Comparison of ENCODE assay signal across 24 cellular contexts in the genomic region with DNA sequence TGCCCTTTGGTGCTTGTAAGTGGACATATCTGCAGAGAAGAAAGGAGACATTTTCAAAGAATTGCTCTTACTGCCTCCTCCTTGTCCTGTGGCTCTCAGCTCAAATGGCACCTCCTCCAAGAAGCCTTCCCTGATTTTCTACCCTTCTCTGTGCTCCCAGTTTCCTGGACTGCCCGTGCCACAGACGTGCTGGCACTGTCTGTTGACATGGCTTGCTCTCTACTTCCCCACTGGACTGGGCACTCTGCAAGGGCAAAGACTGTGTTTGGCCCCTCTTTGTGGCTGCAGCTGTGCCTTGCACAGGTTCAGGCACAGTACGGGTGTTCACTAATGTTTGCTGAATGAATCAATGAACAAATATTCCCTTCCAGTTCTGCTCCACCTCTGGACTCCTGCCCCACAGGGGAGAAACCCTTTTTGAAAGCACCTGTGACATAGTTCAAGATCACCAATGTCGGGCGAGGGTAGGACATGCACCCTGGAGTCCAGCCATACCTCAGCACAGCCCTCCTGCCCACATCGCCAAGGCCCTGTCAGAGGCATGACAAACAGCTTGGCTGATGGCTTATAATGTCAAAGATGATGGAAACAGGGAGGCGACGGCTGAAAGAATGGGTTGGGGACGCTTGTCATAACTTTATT.
"Had no signal": no experiment of that assay in that cellular context is flagged by ENCODE, and none has a peak within 500 bp of the region (broad histone marks: within the 10 kb centered on the region; RNA-seq: fewer than 3 reads in every experiment).

No MANE protein-coding gene starts in this region.

- H3K36me3 Mint-ChIP-seq: activated CD4-positive, alpha-beta memory T cell treated with anti-CD3 and anti-CD28 coated beads for 36 hours; activated naive CD4-positive, alpha-beta T cell treated with anti-CD3 and anti-CD28 coated beads, Interleukin-2, amount 50 U/mL, for 72 hours; T-cell had no signal

- H3K27me3 ChIP-seq: cardiac muscle cell had no signal

- H3K9me3 Mint-ChIP-seq: activated CD4-positive, alpha-beta memory T cell treated with anti-CD3 and anti-CD28 coated beads for 36 hours; activated CD4-positive, alpha-beta T cell treated with anti-CD3 and anti-CD28 coated beads, Interleukin-2, amount 10 ng/mL, durations not matched to agents 7 days and 5 days; activated naive CD4-positive, alpha-beta T cell treated with anti-CD3 and anti-CD28 coated beads, Interleukin-2, amount 50 U/mL, for 72 hours; activated naive CD8-positive, alpha-beta T cell treated with anti-CD3 and anti-CD28 coated beads, Interleukin-2, amount 50 U/mL, for 24 hours; activated T-cell treated with anti-CD3 and anti-CD28 coated beads, Interleukin-2, amount 50 U/mL, for 4 hours; T-cell had no signal

- H3K4me1 Mint-ChIP-seq: activated naive CD8-positive, alpha-beta T cell treated with anti-CD3 and anti-CD28 coated beads, Interleukin-2, amount 50 U/mL, for 24 hours; T-cell had no signal

- H3K4me3 ChIP-seq: cardiac muscle cell, SK-N-MC had no signal

- H3K27ac Mint-ChIP-seq: activated CD4-positive, alpha-beta memory T cell treated with anti-CD3 and anti-CD28 coated beads for 36 hours; activated CD4-positive, alpha-beta T cell treated with anti-CD3 and anti-CD28 coated beads, Interleukin-2, amount 10 ng/mL, durations not matched to agents 7 days and 5 days; activated naive CD4-positive, alpha-beta T cell treated with anti-CD3 and anti-CD28 coated beads, Interleukin-2, amount 50 U/mL, for 72 hours; activated naive CD8-positive, alpha-beta T cell treated with anti-CD3 and anti-CD28 coated beads, Interleukin-2, amount 50 U/mL, for 24 hours; T-cell had no signal

- H3K27ac ChIP-seq: brain microvascular endothelial cell, cardiac muscle cell, SK-N-MC, VCaP had no signal

- H3K4me3 Mint-ChIP-seq: activated CD4-positive, alpha-beta memory T cell treated with anti-CD3 and anti-CD28 coated beads for 36 hours; activated CD4-positive, alpha-beta T cell treated with anti-CD3 and anti-CD28 coated beads, Interleukin-2, amount 10 ng/mL, durations not matched to agents 7 days and 5 days; activated naive CD8-positive, alpha-beta T cell treated with anti-CD3 and anti-CD28 coated beads, Interleukin-2, amount 50 U/mL, for 24 hours; activated T-cell treated with anti-CD3 and anti-CD28 coated beads, Interleukin-2, amount 50 U/mL, for 4 hours; T-cell had no signal

- DNase-seq: activated CD4-positive, alpha-beta memory T cell treated with anti-CD3 and anti-CD28 coated beads for 36 hours; activated CD4-positive, alpha-beta T cell treated with anti-CD3 and anti-CD28 coated beads, Interleukin-2, amount 10 ng/mL, durations not matched to agents 7 days and 5 days; activated CD4-positive, CD25-positive, alpha-beta regulatory T cell; activated CD8-positive, alpha-beta memory T cell treated with anti-CD3 and anti-CD28 coated beads for 24 hours; activated effector memory CD4-positive, alpha-beta T cell treated with anti-CD3 and anti-CD28 coated beads, Interleukin-2, amount 50 U/mL, for 16 hours; activated naive CD4-positive, alpha-beta T cell treated with Interleukin-2 at 50 U/mL for 16 hours; activated naive CD8-positive, alpha-beta T cell treated with anti-CD3 and anti-CD28 coated beads, Interleukin-2, amount 50 U/mL, for 24 hours; activated T-cell treated with anti-CD3 and anti-CD28 coated beads, Interleukin-2, amount 50 U/mL, for 4 hours; amygdala; brain microvascular endothelial cell; KG1; NCI-H1092 treated with DMSO at 0.1 percent for 48 hours; NCI-H1417 treated with DMSO at 0.1 percent for 48 hours; NCI-H1694 treated with DMSO at 0.1 percent for 48 hours; NCI-H2029 treated with DMSO at 0.1 percent for 48 hours; NCI-H510A treated with DMSO at 0.1 percent for 48 hours; NCI-H69; NK-92 treated with Interleukin-12 subunit alpha and Interleukin-12 subunit beta, amount 100 ng/mL, for 24 hours; SIG-M5; T-cell had no signal

- ATAC-seq: activated naive CD4-positive, alpha-beta T cell treated with anti-CD3 and anti-CD28 coated beads, Interleukin-2, amount 50 U/mL, for 72 hours; activated naive CD8-positive, alpha-beta T cell treated with anti-CD3 and anti-CD28 coated beads, Interleukin-2, amount 50 U/mL, for 24 hours; activated T-cell treated with anti-CD3 and anti-CD28 coated beads, Interleukin-2, amount 50 U/mL, for 4 hours; T-cell had no signal

- H3K36me3 ChIP-seq: brain microvascular endothelial cell, cardiac muscle cell had no signal
